ENCODE assay signal across 8 cellular contexts in the genomic region with DNA sequence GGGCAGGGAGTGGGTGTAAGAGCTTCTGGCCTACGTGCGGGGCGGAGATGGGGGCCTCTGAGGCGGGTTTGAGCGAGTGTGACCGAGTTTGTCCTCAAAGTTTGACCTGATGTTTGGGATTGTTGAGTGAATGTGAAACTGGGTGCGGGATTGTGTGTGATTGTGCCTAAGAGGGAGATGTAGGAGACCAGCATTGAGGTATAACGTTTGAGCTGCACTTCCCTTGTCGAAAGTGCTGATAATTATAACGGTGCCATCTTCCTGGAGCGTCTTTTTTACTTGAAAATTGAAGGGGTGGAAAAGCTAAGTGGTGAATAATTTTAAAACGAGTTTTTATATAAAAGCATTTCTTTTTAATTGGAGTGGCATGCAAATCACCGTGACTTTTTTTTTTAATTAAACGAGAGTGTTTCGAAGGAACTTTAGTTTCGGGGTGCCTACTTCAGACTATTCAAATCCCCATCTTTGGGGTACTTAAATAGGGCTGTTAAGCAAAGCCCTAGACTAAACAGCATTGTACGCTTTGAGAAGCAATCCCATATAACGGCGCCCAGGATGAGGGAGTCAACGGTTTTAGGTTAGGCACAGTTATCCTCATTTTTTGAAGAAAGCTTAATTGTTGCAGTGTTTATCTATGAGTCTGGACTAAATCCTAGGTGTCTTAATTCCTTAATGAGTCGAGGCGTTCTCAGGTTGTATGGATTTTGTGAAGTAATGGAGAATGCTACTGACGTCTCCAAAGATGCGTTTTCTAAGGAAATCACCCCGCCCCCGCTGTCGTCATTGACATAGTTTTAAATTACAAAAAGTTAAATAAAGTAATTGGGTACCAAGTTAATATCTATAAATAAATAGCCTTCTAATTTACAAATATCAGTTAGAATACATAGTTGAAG. TPM values are rescaled to one million over a fixed set of nuclear protein-coding genes. Genes with fewer than 3 reads are reported as not detected.
DNase-seq lines count a peak whose midpoint lies in the region; ATAC-seq and TF ChIP-seq lines count a peak whose summit lies in the region.

No MANE protein-coding gene starts in this region.

- peaks cover 44% of the 10 kb centered on the region for H3K4me1 ChIP-seq in BLaER1
- H3K4me1 ChIP-seq in OCI-LY1 (ENCODE audit: insufficient read depth, low read length, severe bottlenecking): peaks cover 15% of the 10 kb centered on the region
- H3K4me1 ChIP-seq in mucosa of descending colon (ENCODE audit: low read depth): peaks cover 7% of the 10 kb centered on the region

- intact Hi-C loops in mucosa of descending colon (cut with DNase I, micrococcal nuclease): no loop called here

- no peaks in the 10 kb centered on the region; the same call in 1 of the 2 replicates for H3K9me3 ChIP-seq in BLaER1
- peaks cover 7% of the 10 kb centered on the region for H3K9me3 ChIP-seq in OCI-LY1 (ENCODE audit: low read length)
- H3K9me3 ChIP-seq in mucosa of descending colon: no peaks in the 10 kb centered on the region

- no peak overlapping the region for H2AFZ ChIP-seq in OCI-LY1 (ENCODE audit: low read length)

- H3K9ac ChIP-seq in BLaER1: peak overlapping the region; percentile 98
- peak overlapping the region; percentile 89 for H3K9ac ChIP-seq in OCI-LY1 (ENCODE audit: low read length)

- H3K4me2 ChIP-seq in BLaER1 (peak overlapping the region; percentile 85), OCI-LY1 (ENCODE audit: low read length) (peak overlapping the region; percentile 70)

- no peak for TF ChIP-seq CTCF in OCI-LY1 (IDR thresholded peaks at IDR 0.05; ENCODE audit: low read length)
- TF ChIP-seq CTCF in coronary artery (IDR thresholded peaks at IDR 0.05): no peak
- no peak for TF ChIP-seq CTCF in mucosa of descending colon (IDR thresholded peaks at IDR 0.05)
- TF ChIP-seq CTCF in GM13976 (IDR thresholded peaks at IDR 0.05; ENCODE audit: borderline replicate concordance, control extremely low read depth, extremely low read depth, insufficient read depth, missing control alignments): no peak

- DNase-seq in coronary artery (ENCODE audit: low spot score) (no peak), mucosa of descending colon (peak in 1 of 3 donors; percentile 37), DMS153 treated with DMSO at 0.1 percent for 48 hours (lab: John Stamatoyannopoulos, UW; ENCODE audit: unreplicated experiment) (no peak), GM13976 (ENCODE audit: low spot score) (no peak)

- in situ Hi-C loops in GM13976 (cut with MboI; ENCODE audit: low sequenced_read_pairs, unreplicated experiment): loop anchor here (25.0 kb wide), 1 partner anchor 272 kb away; a partner anchor contains a TSS

- H3K4me3 ChIP-seq in BLaER1 (peak overlapping the region; percentile 81), OCI-LY1 (ENCODE audit: low read depth, low read length, poor library complexity, severe bottlenecking) (peak overlapping the region; percentile 85), coronary artery (peak overlapping the region; percentile 90), mucosa of descending colon (peak overlapping the region; percentile 65)

- peaks cover 39% of the 10 kb centered on the region for H3K36me3 ChIP-seq in BLaER1
- peaks cover 34% of the 10 kb centered on the region for H3K36me3 ChIP-seq in OCI-LY1 (ENCODE audit: insufficient read depth, low read length)
- H3K36me3 ChIP-seq in mucosa of descending colon (ENCODE audit: low read depth): no peaks in the 10 kb centered on the region

- ATAC-seq in GM21576 (IDR thresholded peaks at IDR 0.05; ENCODE audit: unreplicated experiment) (peak; percentile 9), mucosa of descending colon (no peak), HG03025 (IDR thresholded peaks at IDR 0.05; ENCODE audit: low FRiP score, unreplicated experiment) (no peak)

- H3F3A ChIP-seq in OCI-LY1 (ENCODE audit: insufficient read depth, low read length): no peaks in the 10 kb centered on the region

- H3K79me2 ChIP-seq in OCI-LY1 (ENCODE audit: insufficient read depth, low read length): peaks cover 52% of the 10 kb centered on the region

- H4K20me1 ChIP-seq in BLaER1: peaks cover 50% of the 10 kb centered on the region
- no peaks in the 10 kb centered on the region for H4K20me1 ChIP-seq in OCI-LY1 (ENCODE audit: insufficient read depth, low read length)

- no peaks in the 10 kb centered on the region for H3K9me2 ChIP-seq in OCI-LY1 (ENCODE audit: low read depth, low read length)

- no peaks in the 10 kb centered on the region for H3K27me3 ChIP-seq in BLaER1
- no peaks in the 10 kb centered on the region for H3K27me3 ChIP-seq in OCI-LY1 (ENCODE audit: insufficient read depth, low read length)

- H3K27ac ChIP-seq in BLaER1: peak overlapping the region; percentile 99
- peak overlapping the region; percentile 55 for H3K27ac ChIP-seq in OCI-LY1 (ENCODE audit: low read depth, low read length, poor library complexity, severe bottlenecking)
- H3K27ac ChIP-seq in coronary artery: peak overlapping the region; percentile 96 to 97

RNA-seq across cellular contexts. Expression of a gene that starts 0.6 kb away (rescaled TPM):
- 10 to 100 TPM; 32.8 to 45.9 (median 40.7) TPM for total RNA-seq in mucosa of descending colon

RNA-seq across cellular contexts. Expression of a gene that starts 1.1 kb away (rescaled TPM):
- total RNA-seq in mucosa of descending colon: 1 to 10 TPM; 2.9 to 7.8 (median 3.1) TPM
